ENCODE assay signal across 8 cellular contexts in the genomic region with DNA sequence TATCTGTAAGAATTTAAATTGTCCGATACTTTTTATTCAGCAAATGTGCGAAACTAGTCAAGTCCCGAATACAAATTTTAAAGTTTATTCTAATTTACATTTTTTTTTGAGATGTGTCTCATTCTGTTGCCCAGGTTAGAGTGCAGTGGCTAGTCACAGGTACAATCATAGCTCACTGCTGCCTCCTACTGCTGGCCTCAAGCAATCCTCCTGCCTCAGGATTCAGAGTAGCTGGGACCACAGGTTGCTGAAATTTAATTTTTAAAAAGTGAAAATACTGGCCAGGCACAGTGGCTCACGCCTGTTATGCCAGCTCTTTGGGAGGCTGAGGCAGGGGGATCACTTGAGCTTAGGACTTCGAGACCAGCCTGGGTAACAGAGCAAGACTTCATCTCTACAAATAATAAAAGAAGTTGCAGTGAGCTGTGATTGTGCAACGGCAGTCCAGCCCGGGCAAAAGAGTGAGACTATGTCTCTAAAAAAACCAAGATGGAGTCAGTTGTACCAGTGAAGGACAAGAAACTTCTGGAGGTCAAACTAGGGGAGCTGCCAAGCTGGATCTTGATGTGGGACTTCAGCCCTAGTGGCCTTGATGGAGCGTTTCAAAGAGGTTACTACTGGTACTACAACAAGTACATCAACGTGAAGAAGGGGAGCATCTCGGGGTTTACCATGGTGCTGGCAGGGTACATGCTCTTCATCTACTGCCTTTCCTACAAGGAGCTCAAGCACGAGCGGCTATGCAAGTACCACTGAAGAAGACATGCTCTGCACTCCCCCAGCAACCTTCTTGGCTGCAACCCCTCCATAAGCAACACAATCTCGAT. TPM values are rescaled to one million over a fixed set of nuclear protein-coding genes. Genes with fewer than 3 reads are reported as not detected.
DNase-seq lines count a peak whose midpoint lies in the region; ATAC-seq and TF ChIP-seq lines count a peak whose summit lies in the region.

No MANE protein-coding gene starts in this region.

- intact Hi-C loops in CD14-positive monocyte (cut with micrococcal nuclease) (loop anchor here (2.0 to 10.0 kb wide), 2 partner anchors 70 to 186 kb away; no protein-coding TSS in a partner anchor), gastrocnemius medialis (cut with DNase I; ENCODE audit: low total_unique reads) (no loop called here)

- H3K4me3 Mint-ChIP-seq in CD14-positive monocyte = no peak overlapping the region

- no peak for TF ChIP-seq POLR2A in gastrocnemius medialis (IDR thresholded peaks at IDR 0.05)

- peak; percentile 55 for DNase-seq in CD14-positive monocyte (ENCODE audit: low spot score)
- peak; percentile 32 to 42 for DNase-seq in activated CD4-positive, alpha-beta T cell treated with anti-CD3 and anti-CD28 coated beads for 4 hours
- DNase-seq in epithelial cell of proximal tubule (ENCODE audit: low read depth) = no peak
- no peak for DNase-seq in gastrocnemius medialis
- no peak for DNase-seq in COR-L47 (lab: John Stamatoyannopoulos, UW)
- DNase-seq in DMS114 treated with DMSO at 0.1 percent for 48 hours (lab: John Stamatoyannopoulos, UW; ENCODE audit: unreplicated experiment) = no peak

- peak overlapping the region in 6 of 7 donors; percentile 40 to 71 (median 70) for H3K27ac Mint-ChIP-seq in CD14-positive monocyte

- H3K36me3 ChIP-seq in KMS-11 (ENCODE audit: insufficient read depth) (0 out of 2 replicates have a peak, but pooled peaks cover 3% of the 10 kb centered on the region), gastrocnemius medialis (peaks cover 0 to 29% of the 10 kb centered on the region in 2 donors)

- no peak overlapping the region for H3K9ac ChIP-seq in KMS-11

- H3K27me3 ChIP-seq in KMS-11 (ENCODE audit: insufficient read depth, low read depth) (no peaks in the 10 kb centered on the region), gastrocnemius medialis (no peaks in the 10 kb centered on the region)

- ATAC-seq in gastrocnemius medialis = no peak
- ATAC-seq in GM18873 (IDR thresholded peaks at IDR 0.05; ENCODE audit: low FRiP score, unreplicated experiment) = no peak

- H3K4me2 ChIP-seq in KMS-11 = no peak overlapping the region

- in situ Hi-C loops in gastrocnemius medialis (cut with MboI; ENCODE audit: low sequenced_read_pairs in 4 of 4) = no loop called here

- no peak overlapping the region for H2AFZ ChIP-seq in KMS-11 (ENCODE audit: low read depth)

- H3K4me1 ChIP-seq in KMS-11 (ENCODE audit: low read depth, poor library complexity, severe bottlenecking) = peaks cover 25% of the 10 kb centered on the region
- peaks cover 13 to 17% of the 10 kb centered on the region in 2 donors for H3K4me1 ChIP-seq in gastrocnemius medialis

- H3K79me2 ChIP-seq in KMS-11 (ENCODE audit: insufficient read depth, low read depth) = peaks cover 30% of the 10 kb centered on the region

- H3K27ac ChIP-seq in KMS-11 = no peak overlapping the region
- no peak overlapping the region for H3K27ac ChIP-seq in gastrocnemius medialis

- no peaks in the 10 kb centered on the region for H3K9me3 Mint-ChIP-seq in CD14-positive monocyte

- H3K4me3 ChIP-seq in KMS-11 (IDR thresholded peaks at IDR 0.05; ENCODE audit: insufficient read depth, low read depth, low read length) = no peak overlapping the region
- no peak overlapping the region for H3K4me3 ChIP-seq in epithelial cell of proximal tubule (ENCODE audit: low read depth, low read length)
- no peak overlapping the region for H3K4me3 ChIP-seq in gastrocnemius medialis

- H3K4me1 Mint-ChIP-seq in CD14-positive monocyte = peaks cover 30% of the 10 kb centered on the region

- peaks cover 36 to 60% of the 10 kb centered on the region in 2 donors for H3K36me3 Mint-ChIP-seq in CD14-positive monocyte

- no peaks in the 10 kb centered on the region for H4K20me1 ChIP-seq in KMS-11 (ENCODE audit: insufficient read depth)

- peaks cover 0 to 1% (median 0%) of the 10 kb centered on the region in 3 donors for H3K27me3 Mint-ChIP-seq in CD14-positive monocyte (ENCODE audit: low read depth in 3 of 3)

- no peaks in the 10 kb centered on the region for H3K9me3 ChIP-seq in gastrocnemius medialis

- TF ChIP-seq CTCF in CD14-positive monocyte (IDR thresholded peaks at IDR 0.05) (peak; percentile 91), KMS-11 (conservative IDR thresholded peaks at IDR 0.05; ENCODE audit: low read depth, low read length) (peak; percentile 84), epithelial cell of proximal tubule (conservative IDR thresholded peaks at IDR 0.05; ENCODE audit: low read depth, low read length) (peak; percentile 82), gastrocnemius medialis (IDR thresholded peaks at IDR 0.05 in 4 of 5, conservative IDR thresholded peaks at IDR 0.05 in 1 of 5) (peak in 4 of 5 experiments; percentile 20 to 44 (median 31))

RNA-seq across cellular contexts. Expression of a gene that starts 5.6 kb away (rescaled TPM):
- 1 to 10 TPM in 1 of 2 donors, under 1 TPM in 1; 0.85 to 1.7 TPM for polyA plus RNA-seq in CD14-positive monocyte
- total RNA-seq in epithelial cell of proximal tubule (4.3 and 14.9 TPM in 2 replicates), gastrocnemius medialis (1 to 10 TPM; 1.4 to 5.6 (median 2.6) TPM)

RNA-seq across cellular contexts. Expression of a gene that starts 14.8 kb away (rescaled TPM):
- 100 to 1,000 TPM; 642 to 777 TPM for polyA plus RNA-seq in CD14-positive monocyte
- total RNA-seq in epithelial cell of proximal tubule (274 and 320 TPM in 2 replicates), gastrocnemius medialis (100 to 1,000 TPM; 450 to 771 (median 541) TPM)

RNA-seq across cellular contexts. Expression of a gene that starts 15.5 kb away (rescaled TPM):
- polyA plus RNA-seq in CD14-positive monocyte = 1 to 10 TPM; 4.6 to 5.0 TPM
- total RNA-seq in epithelial cell of proximal tubule (11.6 and 21.4 TPM in 2 replicates), gastrocnemius medialis (10 to 100 TPM in 3 of 4 donors, 1 to 10 TPM in 1; 6.5 to 18.8 (median 17.7) TPM)

RNA-seq across cellular contexts. Expression of a gene that starts 42.3 kb away (rescaled TPM):
- 10 to 100 TPM; 72.0 to 95.2 TPM for polyA plus RNA-seq in CD14-positive monocyte
- total RNA-seq in epithelial cell of proximal tubule (1.2 TPM in 1 of 2 replicates, not detected in the other), gastrocnemius medialis (1 to 10 TPM in 2 of 4 donors, under 1 TPM in 1, not detected in 1; 0.76 to 3.3 (median 2.2) TPM)

Comparison
In these comparisons a context has a peak if more than half of its experiments do, and no peak if none do; other contexts are left out.
1. DNase-seq: peak in CD14-positive monocyte (single experiment) and activated CD4-positive, alpha-beta T cell treated with anti-CD3 and anti-CD28 coated beads for 4 hours (2 of 2); none in epithelial cell of proximal tubule (single experiment), gastrocnemius medialis (0 of 2), COR-L47 (single experiment) and DMS114 treated with DMSO at 0.1 percent for 48 hours (single experiment).
2. CTCF ChIP-seq: peak in every context shown above with its lines; median percentile 91 in CD14-positive monocyte; 84 in KMS-11; 82 in epithelial cell of proximal tubule; 31 in gastrocnemius medialis.